Comparison of ENCODE assay signal across 8 cellular contexts in genomic region chr12:26119391-26119981, GRCh38. TPM values are rescaled to one million over a fixed set of nuclear protein-coding genes. Genes with fewer than 3 reads are reported as not detected.
DNase-seq lines count a peak whose midpoint lies in the region; ATAC-seq and TF ChIP-seq lines count a peak whose summit lies in the region.

No MANE protein-coding gene starts in this region.

- CTCF ChIA-PET in GM10248 (lab: Yijun Ruan, JAX), result interaction anchor here (0.7 to 2.7 kb wide), 22 partner anchors 13 to 727 kb away, joined by 3 to 13 read pairs (median 4); no protein-coding TSS in a partner anchor

- no peak overlapping the region for H3K4me3 ChIP-seq in fibroblast of mammary gland (ENCODE audit: control insufficient read depth, low read depth, low read length)

- DNase-seq in GM10248 (ENCODE audit: extremely low spot score), result no peak
- peak; percentile 85 for DNase-seq in HT-29 (ENCODE audit: low spot score)
- DNase-seq in SHP77 treated with DMSO at 0.1 percent for 48 hours (lab: John Stamatoyannopoulos, UW), result peak; percentile 51
- peak; percentile 78 for DNase-seq in fibroblast of mammary gland (ENCODE audit: low read depth)
- peak; percentile 75 for DNase-seq in renal cortical epithelial cell (ENCODE audit: low read depth)
- DNase-seq in occipital lobe (lab: John Stamatoyannopoulos, UW), result no peak

- ATAC-seq in GM19035 (IDR thresholded peaks at IDR 0.05; ENCODE audit: unreplicated experiment) (no peak), HG02610 (IDR thresholded peaks at IDR 0.05; ENCODE audit: unreplicated experiment) (no peak)

- peak; percentile 54 for TF ChIP-seq CTCF in GM10248 (IDR thresholded peaks at IDR 0.05; ENCODE audit: control extremely low read depth, extremely low read depth, low read depth, missing control alignments)
- peak; percentile 72 for TF ChIP-seq CTCF in fibroblast of mammary gland (conservative IDR thresholded peaks at IDR 0.05; ENCODE audit: control insufficient read depth, insufficient read depth, low read depth, low read length)

- POLR2A ChIA-PET in GM10248 (lab: Yijun Ruan, JAX), result no interaction called here

RNA-seq across cellular contexts. Expression of gene BHLHE41, which starts 5.4 kb away (rescaled TPM):
- 79.8 and 82.7 TPM in 2 replicates for total RNA-seq in HT-29 (2014; rRNA removed; shearing (Covaris generic))
- total RNA-seq in renal cortical epithelial cell (6.1 and 16.0 TPM in 2 replicates), occipital lobe (1.1 TPM)

Comparison
In these comparisons a context has a peak if more than half of its experiments do, and no peak if none do; other contexts are left out.
1. DNase-seq: peak in HT-29 (single experiment), SHP77 treated with DMSO at 0.1 percent for 48 hours (single experiment), fibroblast of mammary gland (single experiment) and renal cortical epithelial cell (single experiment); none in GM10248 (single experiment) and occipital lobe (single experiment).